Comparison of ENCODE assay signal across 34 cellular contexts in genomic region chr1:154225370-154225769, GRCh38. TPM values are rescaled to one million over a fixed set of nuclear protein-coding genes. Genes with fewer than 3 reads are reported as not detected.
DNase-seq lines count a peak whose midpoint lies in the region; ATAC-seq and TF ChIP-seq lines count a peak whose summit lies in the region.
"Had no signal": no experiment of that assay in that cellular context is flagged by ENCODE, and none has a peak within 500 bp of the region (broad histone marks: within the 10 kb centered on the region; RNA-seq: fewer than 3 reads in every experiment).

No MANE protein-coding gene starts in this region.

- H3K27ac ChIP-seq in DND-41 (ENCODE audit: low read length) = no peak overlapping the region
- H3K27ac ChIP-seq in sigmoid colon = no peak overlapping the region
- no peak overlapping the region for H3K27ac ChIP-seq in OCI-LY7 (ENCODE audit: low read depth, low read length, poor library complexity, severe bottlenecking)
- H3K27ac ChIP-seq: 22Rv1, body of pancreas, esophagus muscularis mucosa, heart right ventricle, HL-60, KMS-11 had no signal

- no peak for ATAC-seq in activated CD4-positive, alpha-beta T cell treated with anti-CD3 and anti-CD28 coated beads for 36 hours
- no peak for ATAC-seq in DND-41 (ENCODE audit: insufficient read depth, low read depth)
- no peak for ATAC-seq in naive B cell (ENCODE audit: low read depth in 2 of 2)
- no peak for ATAC-seq in GM19328 (IDR thresholded peaks at IDR 0.05; ENCODE audit: unreplicated experiment)
- ATAC-seq: body of pancreas, heart right ventricle, Right ventricle myocardium inferior had no signal

- H3K36me3 ChIP-seq in DND-41 (ENCODE audit: insufficient read depth, low read length) (peaks cover 74% of the 10 kb centered on the region), sigmoid colon (peaks cover 4 to 58% (median 29%) of the 10 kb centered on the region in 4 donors), OCI-LY7 (ENCODE audit: insufficient read depth, low read length) (peaks cover 90% of the 10 kb centered on the region)

- no TSS peak for BruUV-seq in OCI-LY7 (replicated peaks; lab: Mats Ljungman, UMichigan)

- DNase-seq in activated CD4-positive, alpha-beta T cell treated with anti-CD3 and anti-CD28 coated beads for 36 hours = no peak
- no peak for DNase-seq in activated CD4-positive, alpha-beta T cell treated with anti-CD3 and anti-CD28 coated beads for 1 hour
- no peak for DNase-seq in DND-41
- no peak for DNase-seq in activated naive CD8-positive, alpha-beta T cell treated with anti-CD3 and anti-CD28 coated beads for 36 hours
- DNase-seq in naive B cell = no peak
- no peak for DNase-seq in sigmoid colon
- DNase-seq in OCI-LY7 (ENCODE audit: low spot score) = no peak
- DNase-seq: activated CD4-positive, alpha-beta T cell treated with anti-CD3 and anti-CD28 coated beads, Interleukin-2, amount 50 U/mL, for 48 hours; activated CD8-positive, alpha-beta memory T cell treated with anti-CD3 and anti-CD28 coated beads, Interleukin-2, amount 50 U/mL, for 4 hours; body of pancreas; foreskin melanocyte; H7; heart right ventricle; kidney; midbrain; NCI-H1930; NCI-H524 treated with DMSO at 0.1 percent for 48 hours; SK-N-SH; stimulated activated naive CD4-positive, alpha-beta T cell had no signal

- H3K9me3 ChIP-seq in DND-41 (ENCODE audit: insufficient read depth, low read length, severe bottlenecking) (no peaks in the 10 kb centered on the region), sigmoid colon (no peaks in the 10 kb centered on the region), OCI-LY7 (ENCODE audit: low read length) (peaks cover 8% of the 10 kb centered on the region; the same call in 1 of the 2 replicates)
- H3K9me3 ChIP-seq: body of pancreas, esophagus muscularis mucosa, heart right ventricle, SK-N-SH had no signal

- peaks cover 77% of the 10 kb centered on the region for H3K36me3 Mint-ChIP-seq in activated CD4-positive, alpha-beta T cell treated with anti-CD3 and anti-CD28 coated beads for 36 hours (ENCODE audit: low read depth)
- peaks cover 69% of the 10 kb centered on the region for H3K36me3 Mint-ChIP-seq in activated naive CD8-positive, alpha-beta T cell treated with anti-CD3 and anti-CD28 coated beads for 36 hours
- H3K36me3 Mint-ChIP-seq in naive B cell = peaks cover 0 to 6% of the 10 kb centered on the region in 2 donors

- CTCF ChIA-PET in activated CD4-positive, alpha-beta T cell treated with anti-CD3 and anti-CD28 coated beads for 36 hours (lab: Charles Lee) = interaction anchor here (1.4 kb wide), 1 partner anchor 19 kb away, joined by 3 read pairs; no protein-coding TSS in a partner anchor
- CTCF ChIA-PET in OCI-LY7 (lab: Charles Lee; ENCODE audit: unreplicated experiment) = no interaction called here

- H3K9ac ChIP-seq in DND-41 (ENCODE audit: low read depth, low read length) = no peak overlapping the region
- H3K9ac ChIP-seq: KMS-11, SK-N-SH had no signal

- H3K4me3 ChIP-seq in DND-41 (ENCODE audit: low read depth in 1 of 2, low read length in 2 of 2) = no peak overlapping the region
- H3K4me3 ChIP-seq in sigmoid colon = no peak overlapping the region
- H3K4me3 ChIP-seq in OCI-LY7 (ENCODE audit: low read depth, low read length, poor library complexity, severe bottlenecking) = no peak overlapping the region
- H3K4me3 ChIP-seq: body of pancreas, esophagus muscularis mucosa, heart right ventricle had no signal

- no peaks in the 10 kb centered on the region for H3K27me3 ChIP-seq in DND-41 (ENCODE audit: insufficient read depth, low read length, poor library complexity)
- H3K27me3 ChIP-seq in sigmoid colon = no peaks in the 10 kb centered on the region
- H3K27me3 ChIP-seq: body of pancreas, esophagus muscularis mucosa, heart right ventricle had no signal

- H3K79me2 ChIP-seq in DND-41 (ENCODE audit: insufficient read depth, low read length) (peaks cover 97% of the 10 kb centered on the region), OCI-LY7 (ENCODE audit: insufficient read depth, low read depth, low read length) (peaks cover 87% of the 10 kb centered on the region)

- H3K4me1 ChIP-seq in DND-41 (ENCODE audit: insufficient read depth, low read length) (peaks cover 38% of the 10 kb centered on the region), sigmoid colon (peaks cover 0 to 37% (median 31%) of the 10 kb centered on the region in 4 donors), OCI-LY7 (ENCODE audit: insufficient read depth, low read length, poor library complexity, severe bottlenecking) (peaks cover 23% of the 10 kb centered on the region)

- H3K4me3 Mint-ChIP-seq in activated CD4-positive, alpha-beta T cell treated with anti-CD3 and anti-CD28 coated beads for 36 hours = no peak overlapping the region
- no peak overlapping the region for H3K4me3 Mint-ChIP-seq in activated naive CD8-positive, alpha-beta T cell treated with anti-CD3 and anti-CD28 coated beads for 36 hours
- H3K4me3 Mint-ChIP-seq in naive B cell = peak overlapping the region in 2 of 8 donors; percentile 30 to 37
- H3K4me3 Mint-ChIP-seq: CD14-positive monocyte; T-helper 1 cell treated with Interleukin-12 subunit alpha and Interleukin-12 subunit beta and Interleukin-4 antibody, amounts not matched to agents 30 μg/mL and 1 μg/mL, for 36 hours had no signal

- peak overlapping the region; percentile 58 for H3K27ac Mint-ChIP-seq in activated CD4-positive, alpha-beta T cell treated with anti-CD3 and anti-CD28 coated beads for 36 hours
- H3K27ac Mint-ChIP-seq in activated naive CD8-positive, alpha-beta T cell treated with anti-CD3 and anti-CD28 coated beads for 36 hours = peak overlapping the region; percentile 23
- peak overlapping the region in 4 of 6 donors; percentile 60 to 99 (median 64) for H3K27ac Mint-ChIP-seq in naive B cell
- H3K27ac Mint-ChIP-seq: nephron; T-helper 1 cell treated with Interleukin-12 subunit alpha and Interleukin-12 subunit beta and Interleukin-4 antibody, amounts not matched to agents 30 μg/mL and 1 μg/mL, for 36 hours had no signal

- TF ChIP-seq EP300 in sigmoid colon (IDR thresholded peaks at IDR 0.05) = no peak

- no peaks in the 10 kb centered on the region for H3K9me2 ChIP-seq in OCI-LY7 (ENCODE audit: insufficient read depth, low read length)
- H3K9me2 ChIP-seq: SK-N-SH had no signal

- peaks cover 5% of the 10 kb centered on the region for H3K9me3 Mint-ChIP-seq in activated CD4-positive, alpha-beta T cell treated with anti-CD3 and anti-CD28 coated beads for 36 hours (ENCODE audit: low read depth)
- H3K9me3 Mint-ChIP-seq in activated naive CD8-positive, alpha-beta T cell treated with anti-CD3 and anti-CD28 coated beads for 36 hours = peaks cover 8% of the 10 kb centered on the region
- H3K9me3 Mint-ChIP-seq in naive B cell = no peaks in the 10 kb centered on the region
- H3K9me3 Mint-ChIP-seq: CD14-positive monocyte, nephron had no signal

- H3K4me2 ChIP-seq in DND-41 (ENCODE audit: insufficient read depth, low read length) (peak overlapping the region; percentile 20; the same call in 1 of the 2 replicates), OCI-LY7 (ENCODE audit: low read length) (no peak overlapping the region)
- H3K4me2 ChIP-seq: SK-N-SH had no signal

- 96 to 97% methylated on average over 2 of the region's 2 CpGs for WGBS in sigmoid colon, 2 donors

- no peak overlapping the region for H2AFZ ChIP-seq in DND-41 (ENCODE audit: low read depth, low read length)
- no peak overlapping the region for H2AFZ ChIP-seq in OCI-LY7 (ENCODE audit: low read length)

- POLR2A ChIA-PET in activated CD4-positive, alpha-beta T cell treated with anti-CD3 and anti-CD28 coated beads for 36 hours (lab: Charles Lee) = interaction anchor here (0.6 kb wide), 1 partner anchor 49 kb away, joined by 3 read pairs; no protein-coding TSS in a partner anchor
- POLR2A ChIA-PET in OCI-LY7 (lab: Charles Lee) = no interaction called here

- H3K27me3 Mint-ChIP-seq in activated CD4-positive, alpha-beta T cell treated with anti-CD3 and anti-CD28 coated beads for 36 hours = no peaks in the 10 kb centered on the region
- no peaks in the 10 kb centered on the region for H3K27me3 Mint-ChIP-seq in activated naive CD8-positive, alpha-beta T cell treated with anti-CD3 and anti-CD28 coated beads for 36 hours
- H3K27me3 Mint-ChIP-seq in naive B cell = no peaks in the 10 kb centered on the region

- intact Hi-C loops in activated CD4-positive, alpha-beta T cell treated with anti-CD3 and anti-CD28 coated beads for 36 hours (cut with DNase I, micrococcal nuclease) = no loop called here
- intact Hi-C loops in sigmoid colon (cut with DNase I) = no loop called here
- intact Hi-C loops in OCI-LY7 (cut with micrococcal nuclease; ENCODE audit: unreplicated experiment) = no loop called here

- H3K4me1 Mint-ChIP-seq in activated CD4-positive, alpha-beta T cell treated with anti-CD3 and anti-CD28 coated beads for 36 hours = peaks cover 51% of the 10 kb centered on the region
- peaks cover 48% of the 10 kb centered on the region for H3K4me1 Mint-ChIP-seq in activated naive CD8-positive, alpha-beta T cell treated with anti-CD3 and anti-CD28 coated beads for 36 hours
- peaks cover 49 to 51% (median 50%) of the 10 kb centered on the region in 3 donors for H3K4me1 Mint-ChIP-seq in naive B cell

- H4K20me1 ChIP-seq in DND-41 (ENCODE audit: insufficient read depth, low read length) (peaks cover 60% of the 10 kb centered on the region), OCI-LY7 (ENCODE audit: insufficient read depth, low read length) (peaks cover 28% of the 10 kb centered on the region; the same call in 1 of the 2 replicates)

- TF ChIP-seq CTCF in DND-41 (IDR thresholded peaks at IDR 0.05; ENCODE audit: borderline replicate concordance, extremely low read depth, low read length, poor library complexity, severe bottlenecking) (no peak), sigmoid colon (IDR thresholded peaks at IDR 0.05) (no peak), OCI-LY7 (conservative IDR thresholded peaks at IDR 0.05; ENCODE audit: low read length) (no peak)

- no peak for TF ChIP-seq POLR2A in sigmoid colon (IDR thresholded peaks at IDR 0.05)

RNA-seq across cellular contexts. Expression of gene UBAP2L, which starts 4.6 kb away (rescaled TPM):
- 100 to 1,000 TPM; 205 to 255 TPM for total RNA-seq in activated CD4-positive, alpha-beta T cell treated with anti-CD3 and anti-CD28 coated beads for 36 hours
- 100 to 1,000 TPM; 247 to 266 TPM for total RNA-seq in activated naive CD8-positive, alpha-beta T cell treated with anti-CD3 and anti-CD28 coated beads for 36 hours
- polyA plus RNA-seq in naive B cell (ENCODE audit: low read depth in 6 of 6) (10 to 100 TPM; 23.7 to 81.6 (median 47.4) TPM), sigmoid colon (10 to 100 TPM; 23.4 to 80.8 (median 27.6) TPM)
- total RNA-seq in sigmoid colon (10 to 100 TPM; 36.4 to 58.2 (median 53.5) TPM), OCI-LY7 (2022) (176 and 179 TPM in 2 replicates)
- total RNA-seq in OCI-LY7 (2014; rRNA removed; shearing (Covaris generic)) = 80.4 and 98.6 TPM in 2 replicates

RNA-seq across cellular contexts. Expression of gene CFAP141, which starts 19.2 kb away (rescaled TPM):
- total RNA-seq in activated CD4-positive, alpha-beta T cell treated with anti-CD3 and anti-CD28 coated beads for 36 hours = not detected
- total RNA-seq in activated naive CD8-positive, alpha-beta T cell treated with anti-CD3 and anti-CD28 coated beads for 36 hours = not detected
- not detected for polyA plus RNA-seq in naive B cell (ENCODE audit: low read depth in 6 of 6)
- not detected for total RNA-seq in sigmoid colon
- not detected for polyA plus RNA-seq in sigmoid colon
- not detected in 2 replicates for total RNA-seq in OCI-LY7 (2014; rRNA removed; shearing (Covaris generic))
- total RNA-seq in OCI-LY7 (2022) = not detected in 2 replicates
- total RNA-seq: body of pancreas, dermis microvascular lymphatic vessel endothelial cell, esophagus muscularis mucosa, H7, kidney, lower leg skin, osteocyte, Right ventricle myocardium inferior, temporal lobe, ureter had no signal
- polyA plus RNA-seq: adipose tissue, CD14-positive monocyte, SK-N-SH had no signal

RNA-seq across cellular contexts. Expression of gene TPM3, which starts 33.5 kb away (rescaled TPM):
- 100 to 1,000 TPM; 682 to 842 TPM for total RNA-seq in activated CD4-positive, alpha-beta T cell treated with anti-CD3 and anti-CD28 coated beads for 36 hours
- total RNA-seq in activated naive CD8-positive, alpha-beta T cell treated with anti-CD3 and anti-CD28 coated beads for 36 hours = 100 to 1,000 TPM; 725 to 753 TPM
- polyA plus RNA-seq in naive B cell (ENCODE audit: low read depth in 6 of 6) (100 to 1,000 TPM; 669 to 816 (median 772) TPM), sigmoid colon (100 to 1,000 TPM; 338 to 456 (median 402) TPM)
- total RNA-seq in sigmoid colon (100 to 1,000 TPM in 2 of 4 donors, 10 to 100 TPM in 2; 68.1 to 175 (median 96.6) TPM), OCI-LY7 (2022) (417 and 420 TPM in 2 replicates)
- total RNA-seq in OCI-LY7 (2014; rRNA removed; shearing (Covaris generic)) = 235 and 359 TPM in 2 replicates

RNA-seq across cellular contexts. Expression of gene HAX1, which starts 47.1 kb away (rescaled TPM):
- total RNA-seq in activated CD4-positive, alpha-beta T cell treated with anti-CD3 and anti-CD28 coated beads for 36 hours = 100 to 1,000 TPM; 177 to 225 TPM
- 100 to 1,000 TPM; 167 to 181 TPM for total RNA-seq in activated naive CD8-positive, alpha-beta T cell treated with anti-CD3 and anti-CD28 coated beads for 36 hours
- polyA plus RNA-seq in naive B cell (ENCODE audit: low read depth in 6 of 6) = 100 to 1,000 TPM; 117 to 161 (median 145) TPM
- total RNA-seq in sigmoid colon = 100 to 1,000 TPM; 105 to 171 (median 120) TPM
- polyA plus RNA-seq in sigmoid colon = 10 to 100 TPM; 76.3 to 95.6 (median 80.2) TPM
- total RNA-seq in OCI-LY7 (2014; rRNA removed; shearing (Covaris generic)) = 196 and 208 TPM in 2 replicates
- total RNA-seq in OCI-LY7 (2022) = 170 and 174 TPM in 2 replicates
